In genomic region chr7:155800741-155801267, GRCh38 we compare ENCODE assay signal across 1 cellular context.
A peak's percentile ranks its signal among the peaks of the same experiment; 100 is the strongest.
TF ChIP-seq lines count a peak whose summit lies in the region.

No MANE protein-coding gene starts in this region.

TF ChIP-seq in HepG2, 621 proteins besides CTCF, POLR2A, EP300 and RAD21 (continued from another document and continues in another):
- TF ChIP-seq ERF (CRISPR knock-in tag; IDR thresholded peaks at IDR 0.05): peak; percentile 68; the same call in 1 of the 2 replicates
- TF ChIP-seq ZNF513 (CRISPR knock-in tag; conservative IDR thresholded peaks at IDR 0.05): no peak
- no peak; the same call in 1 of the 2 replicates for TF ChIP-seq SP2 (CRISPR knock-in tag; IDR thresholded peaks at IDR 0.05)
- no peak for TF ChIP-seq MTF2 (CRISPR knock-in tag; IDR thresholded peaks at IDR 0.05; ENCODE audit: borderline replicate concordance)
- no peak for TF ChIP-seq ZBTB43 (CRISPR knock-in tag; conservative IDR thresholded peaks at IDR 0.05)
- TF ChIP-seq NR3C1 (CRISPR knock-in tag; IDR thresholded peaks at IDR 0.05): no peak
- peak; percentile 66; the same call in 1 of the 2 replicates for TF ChIP-seq ZBTB4 (CRISPR knock-in tag; IDR thresholded peaks at IDR 0.05; ENCODE audit: borderline replicate concordance)
- no peak; the same call in none of the 2 replicates for TF ChIP-seq SPEN (CRISPR knock-in tag; IDR thresholded peaks at IDR 0.05; ENCODE audit: low read depth)
- no peak for TF ChIP-seq SNAPC4 (CRISPR knock-in tag; IDR thresholded peaks at IDR 0.05)
- TF ChIP-seq ETS1 (CRISPR knock-in tag; IDR thresholded peaks at IDR 0.05): no peak
- TF ChIP-seq ZMYM2 (CRISPR knock-in tag; IDR thresholded peaks at IDR 0.05): no peak
- TF ChIP-seq ZBTB44 (CRISPR knock-in tag; IDR thresholded peaks at IDR 0.05): no peak
- TF ChIP-seq PCBP1 (IDR thresholded peaks at IDR 0.05; ENCODE audit: borderline replicate concordance, low read depth, low read length): no peak
- TF ChIP-seq ZNF564 (CRISPR knock-in tag; IDR thresholded peaks at IDR 0.05): no peak
- TF ChIP-seq BRF2 (CRISPR knock-in tag; IDR thresholded peaks at IDR 0.05): no peak
- 0 out of 4 replicates have a peak, but pooled peaks of 1 of the 2 experiments have one; percentile 20 for TF ChIP-seq KLF16 (CRISPR knock-in tag; IDR thresholded peaks at IDR 0.05)
- peak; percentile 46; the same call in 1 of the 2 replicates for TF ChIP-seq ZMYM4 (CRISPR knock-in tag; IDR thresholded peaks at IDR 0.05)
- TF ChIP-seq HIC2 (CRISPR knock-in tag; IDR thresholded peaks at IDR 0.05; ENCODE audit: low read depth): no peak
- TF ChIP-seq KMT2B (CRISPR knock-in tag; IDR thresholded peaks at IDR 0.05): no peak
- TF ChIP-seq FOXC1 (CRISPR knock-in tag; IDR thresholded peaks at IDR 0.05; ENCODE audit: borderline replicate concordance): no peak
- no peak for TF ChIP-seq ZSCAN22 (CRISPR knock-in tag; IDR thresholded peaks at IDR 0.05)
- no peak for TF ChIP-seq ZFYVE20 (CRISPR knock-in tag; IDR thresholded peaks at IDR 0.05; ENCODE audit: borderline replicate concordance, low read depth)
- no peak for TF ChIP-seq ZNF703 (CRISPR knock-in tag; IDR thresholded peaks at IDR 0.05; ENCODE audit: borderline replicate concordance)
- no peak for TF ChIP-seq ZSCAN25 (CRISPR knock-in tag; IDR thresholded peaks at IDR 0.05)
- TF ChIP-seq ZNF275 (CRISPR knock-in tag; IDR thresholded peaks at IDR 0.05; ENCODE audit: borderline replicate concordance): no peak
- peak; percentile 47; the same call in 1 of the 2 replicates for TF ChIP-seq SAP130 (CRISPR knock-in tag; IDR thresholded peaks at IDR 0.05; ENCODE audit: low read depth)
- TF ChIP-seq MEIS1 (CRISPR knock-in tag; IDR thresholded peaks at IDR 0.05; ENCODE audit: borderline replicate concordance): no peak
- no peak for TF ChIP-seq SP140L (CRISPR knock-in tag; IDR thresholded peaks at IDR 0.05; ENCODE audit: borderline replicate concordance)
- TF ChIP-seq NFE2L2 (IDR thresholded peaks at IDR 0.05; ENCODE audit: low read length): no peak
- TF ChIP-seq ZNF512B (CRISPR knock-in tag; IDR thresholded peaks at IDR 0.05; ENCODE audit: borderline replicate concordance): no peak
- TF ChIP-seq ATF5 (CRISPR knock-in tag; IDR thresholded peaks at IDR 0.05; ENCODE audit: low read depth): no peak
- TF ChIP-seq ZNF484 (CRISPR knock-in tag; IDR thresholded peaks at IDR 0.05; ENCODE audit: borderline replicate concordance, low read depth): no peak
- no peak for TF ChIP-seq HOXA9 (CRISPR knock-in tag; IDR thresholded peaks at IDR 0.05; ENCODE audit: borderline replicate concordance)
- no peak for TF ChIP-seq ZNF382 (CRISPR knock-in tag; IDR thresholded peaks at IDR 0.05; ENCODE audit: borderline replicate concordance)
- no peak for TF ChIP-seq MEIS2 (CRISPR knock-in tag; IDR thresholded peaks at IDR 0.05)
- no peak for TF ChIP-seq ZNF781 (CRISPR knock-in tag; IDR thresholded peaks at IDR 0.05; ENCODE audit: borderline replicate concordance, not compliant biosample characterization)
